8 cellular contexts compared by ENCODE assay signal in the genomic region with DNA sequence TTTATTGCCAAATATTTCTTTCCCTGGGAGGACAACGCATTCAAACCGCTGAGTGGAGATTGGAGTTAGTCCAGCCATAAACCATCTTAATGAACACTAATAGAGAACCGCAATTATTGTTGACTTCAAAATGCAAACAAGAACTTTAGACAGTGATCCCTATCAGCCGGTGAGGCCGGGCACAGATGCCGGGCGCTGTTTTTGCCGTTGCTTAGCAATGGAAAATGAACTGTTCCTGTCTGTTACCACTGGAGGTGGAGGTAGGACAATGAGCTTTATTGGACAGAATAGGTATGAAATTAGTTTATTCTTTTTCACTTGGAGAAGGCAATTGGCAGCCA.
DNase-seq lines count a peak whose midpoint lies in the region; ATAC-seq, FAIRE-seq and TF ChIP-seq lines count a peak whose summit lies in the region.

No MANE protein-coding gene starts in this region.

- H3K27ac ChIP-seq in endodermal cell (ENCODE audit: low read depth, low read length), result no peak overlapping the region
- H3K27ac ChIP-seq in pancreas, result peak overlapping the region; percentile 79 to 97 (median 94)

- no peak overlapping the region for H3K27ac Mint-ChIP-seq in endodermal cell

- in situ Hi-C loops in GM13976 (cut with MboI; ENCODE audit: low sequenced_read_pairs, unreplicated experiment), result loop anchor here (25.0 kb wide), 2 partner anchors 371 to 721 kb away; partner anchors contain the start of gene FOXN3

- no peak for TF ChIP-seq CTCF in endodermal cell (conservative IDR thresholded peaks at IDR 0.05)
- TF ChIP-seq CTCF in pancreas (IDR thresholded peaks at IDR 0.05), result no peak
- no peak for TF ChIP-seq CTCF in GM13976 (IDR thresholded peaks at IDR 0.05; ENCODE audit: borderline replicate concordance, control extremely low read depth, extremely low read depth, insufficient read depth, missing control alignments)

- whole genome bisulfite sequencing in endodermal cell (ENCODE audit: insufficient coverage in 1 of 2, insufficient read length in 1 of 2), 2 experiments, result 76 to 95% methylated on average over 7 to 8 of the region's 8 CpGs
- WGBS in pancreas, 2 donors, result 2 to 3% methylated on average over 8 of the region's 8 CpGs

- peaks cover 34% of the 10 kb centered on the region for H3K9me3 Mint-ChIP-seq in endodermal cell
- peaks cover 5% of the 10 kb centered on the region for H3K9me3 Mint-ChIP-seq in activated T-cell treated with anti-CD3 and anti-CD28 coated beads, Interleukin-2, amount 50 U/mL, for 4 hours

- intact Hi-C loops in pancreas (cut with DNase I), result no loop called here

- no peak for FAIRE-seq in pancreas (lab: Jason Lieb, UNC)

- H3K4me3 ChIP-seq in endodermal cell (ENCODE audit: low read length) (no peak overlapping the region), pancreas (peak overlapping the region in 2 of 4 donors; percentile 22 to 35)

- H3K9ac ChIP-seq in endodermal cell (ENCODE audit: extremely low read depth, low read length, poor library complexity, severe bottlenecking), result no peak overlapping the region

- H3K9me3 ChIP-seq in endodermal cell (ENCODE audit: control insufficient read depth, low read length) (peaks cover 10% of the 10 kb centered on the region), pancreas (no peaks in the 10 kb centered on the region)

- DNase-seq in DMS 273 treated with DMSO at 0.1 percent for 48 hours (lab: John Stamatoyannopoulos, UW), result peak; percentile 39
- DNase-seq in NCI-H510A treated with DMSO at 0.1 percent for 48 hours (lab: John Stamatoyannopoulos, UW), result peak; percentile 77
- DNase-seq in endodermal cell, result no peak
- peak; percentile 43 to 75 (median 70) for DNase-seq in pancreas
- DNase-seq in GM13976 (ENCODE audit: low spot score), result no peak
- no peak for DNase-seq in T-helper 1 cell
- no peak for DNase-seq in GOT3 (lab: John Stamatoyannopoulos, UW)
- no peak for DNase-seq in activated T-cell treated with anti-CD3 and anti-CD28 coated beads, Interleukin-2, amount 50 U/mL, for 4 hours

- peak; percentile 72 to 83 (median 76) for ATAC-seq in pancreas
- ATAC-seq in activated T-cell treated with anti-CD3 and anti-CD28 coated beads, Interleukin-2, amount 50 U/mL, for 4 hours, result no peak

- no peaks in the 10 kb centered on the region for H3K36me3 Mint-ChIP-seq in endodermal cell (ENCODE audit: low read depth)
- H3K36me3 Mint-ChIP-seq in activated T-cell treated with anti-CD3 and anti-CD28 coated beads, Interleukin-2, amount 50 U/mL, for 4 hours (ENCODE audit: insufficient read depth), result no peaks in the 10 kb centered on the region

- peaks cover 7% of the 10 kb centered on the region for H3K4me1 Mint-ChIP-seq in endodermal cell
- peaks cover 10% of the 10 kb centered on the region for H3K4me1 Mint-ChIP-seq in activated T-cell treated with anti-CD3 and anti-CD28 coated beads, Interleukin-2, amount 50 U/mL, for 4 hours (ENCODE audit: low read depth)

- no peaks in the 10 kb centered on the region for H3K36me3 ChIP-seq in endodermal cell (ENCODE audit: control insufficient read depth, insufficient read depth, low read length)
- no peaks in the 10 kb centered on the region for H3K36me3 ChIP-seq in pancreas

- H3K27me3 Mint-ChIP-seq in endodermal cell (ENCODE audit: insufficient read depth), result peaks cover 19% of the 10 kb centered on the region
- H3K27me3 Mint-ChIP-seq in activated T-cell treated with anti-CD3 and anti-CD28 coated beads, Interleukin-2, amount 50 U/mL, for 4 hours (ENCODE audit: low read depth), result peaks cover 24% of the 10 kb centered on the region

- H3K4me3 Mint-ChIP-seq in endodermal cell, result peak overlapping the region; percentile 58
- H3K4me3 Mint-ChIP-seq in activated T-cell treated with anti-CD3 and anti-CD28 coated beads, Interleukin-2, amount 50 U/mL, for 4 hours, result no peak overlapping the region

- H3K4me1 ChIP-seq in endodermal cell (ENCODE audit: control insufficient read depth, insufficient read depth, low read length) (no peaks in the 10 kb centered on the region), pancreas (peaks cover 0 to 12% (median 4%) of the 10 kb centered on the region in 3 donors)

- H3K27me3 ChIP-seq in endodermal cell (ENCODE audit: control insufficient read depth, insufficient read depth, low read length, poor library complexity, severe bottlenecking), result peaks cover 4% of the 10 kb centered on the region
- H3K27me3 ChIP-seq in pancreas, result no peaks in the 10 kb centered on the region

Comparison
In these comparisons a context has a peak if more than half of its experiments do, and no peak if none do; other contexts are left out.
1. DNase-seq: peak in DMS 273 treated with DMSO at 0.1 percent for 48 hours (single experiment), NCI-H510A treated with DMSO at 0.1 percent for 48 hours (single experiment) and pancreas (6 of 6); none in endodermal cell (single experiment), GM13976 (single experiment), T-helper 1 cell (0 of 5), GOT3 (single experiment) and activated T-cell treated with anti-CD3 and anti-CD28 coated beads, Interleukin-2, amount 50 U/mL, for 4 hours (single experiment).
2. ATAC-seq: peak in pancreas (4 of 4); none in activated T-cell treated with anti-CD3 and anti-CD28 coated beads, Interleukin-2, amount 50 U/mL, for 4 hours (0 of 2).